ENCODE assay signal across 8 cellular contexts in the genomic region with DNA sequence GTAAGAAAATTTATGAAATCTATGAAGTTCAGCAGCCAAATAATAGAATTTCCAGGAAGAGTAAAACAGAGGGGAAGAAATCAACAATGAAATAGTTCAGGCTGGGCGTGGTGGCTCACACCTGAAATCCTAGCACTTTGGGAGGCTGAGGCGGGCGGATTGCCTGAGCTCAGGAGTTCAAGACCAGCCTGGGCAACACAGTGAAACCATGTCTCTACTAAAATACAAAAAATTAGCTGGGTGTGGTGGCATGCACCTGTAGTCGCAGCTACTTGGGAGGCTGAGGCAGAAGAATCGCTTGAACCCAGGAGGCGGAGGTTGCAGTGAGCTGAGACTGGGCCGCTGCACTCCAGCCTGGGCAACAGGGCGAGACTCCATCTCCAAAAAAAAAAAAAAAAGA.
DNase-seq lines count a peak whose midpoint lies in the region; ATAC-seq, FAIRE-seq and TF ChIP-seq lines count a peak whose summit lies in the region.
"Not testable (repeated sequence)": the region's sequence is repeated elsewhere in the genome, so short reads cannot be mapped to it uniquely, and the experiment has no call there.

No MANE protein-coding gene starts in this region.

- peaks cover 47% of the 10 kb centered on the region for H3K4me1 Mint-ChIP-seq in activated CD8-positive, alpha-beta T cell treated with anti-CD3 and anti-CD28 coated beads for 36 hours (ENCODE audit: low read depth)
- H3K4me1 Mint-ChIP-seq in mesothelial cell of epicardium, result peaks cover 28% of the 10 kb centered on the region
- H3K4me1 Mint-ChIP-seq in stimulated activated memory B cell treated with anti-CD40 and anti-IgM and Interleukin-4, amounts not matched to agents 10 μg/mL and 1 μg/mL and 100 μg/mL, for 72 hours, result peaks cover 51% of the 10 kb centered on the region

- H3K9ac ChIP-seq in BLaER1, result peak overlapping the region; percentile 81

- H3K9me3 Mint-ChIP-seq in activated CD8-positive, alpha-beta T cell treated with anti-CD3 and anti-CD28 coated beads for 36 hours, result peaks cover 44% of the 10 kb centered on the region
- peaks cover 44 to 48% of the 10 kb centered on the region in 2 donors for H3K9me3 Mint-ChIP-seq in activated naive CD4-positive, alpha-beta T cell treated with anti-CD3 and anti-CD28 coated beads, Interleukin-2, amount 50 U/mL, for 72 hours
- not testable (repeated sequence) for H3K9me3 Mint-ChIP-seq in mesothelial cell of epicardium
- peaks cover 27% of the 10 kb centered on the region for H3K9me3 Mint-ChIP-seq in stimulated activated memory B cell treated with anti-CD40 and anti-IgM and Interleukin-4, amounts not matched to agents 10 μg/mL and 1 μg/mL and 100 μg/mL, for 72 hours

- H3K27ac ChIP-seq in BLaER1 (peak overlapping the region; percentile 99), OCI-LY7 (ENCODE audit: low read depth, low read length, poor library complexity, severe bottlenecking) (peak overlapping the region; percentile 96), esophagus squamous epithelium (peak overlapping the region in 3 of 4 donors; percentile 49 to 73 (median 60))

- not testable (repeated sequence) for DNase-seq in GM19239 (ENCODE audit: insufficient read length, low spot score); OCI-LY7 (ENCODE audit: low spot score); activated CD8-positive, alpha-beta T cell treated with anti-CD3 and anti-CD28 coated beads for 36 hours; activated naive CD4-positive, alpha-beta T cell treated with anti-CD3 and anti-CD28 coated beads, Interleukin-2, amount 50 U/mL, for 72 hours (ENCODE audit: low spot score in 2 of 2); esophagus squamous epithelium (lab: John Stamatoyannopoulos, UW); mesothelial cell of epicardium (ENCODE audit: low spot score in 2 of 2, unreplicated experiment in 2 of 2)

- H3K4me3 ChIP-seq in BLaER1 (peak overlapping the region; percentile 52), OCI-LY7 (ENCODE audit: low read depth, low read length, poor library complexity, severe bottlenecking) (peak overlapping the region; percentile 54)
- H3K4me3 ChIP-seq in esophagus squamous epithelium, result not testable (repeated sequence)

- not testable (repeated sequence) for H3K27me3 Mint-ChIP-seq in activated CD8-positive, alpha-beta T cell treated with anti-CD3 and anti-CD28 coated beads for 36 hours; mesothelial cell of epicardium (ENCODE audit: low read depth); stimulated activated memory B cell treated with anti-CD40 and anti-IgM and Interleukin-4, amounts not matched to agents 10 μg/mL and 1 μg/mL and 100 μg/mL, for 72 hours

- H3K27ac Mint-ChIP-seq in activated CD8-positive, alpha-beta T cell treated with anti-CD3 and anti-CD28 coated beads for 36 hours, result peak overlapping the region; percentile 98
- H3K27ac Mint-ChIP-seq in activated naive CD4-positive, alpha-beta T cell treated with anti-CD3 and anti-CD28 coated beads, Interleukin-2, amount 50 U/mL, for 72 hours, result peak overlapping the region; percentile 99 to 100
- H3K27ac Mint-ChIP-seq in mesothelial cell of epicardium, result peak overlapping the region; percentile 75
- peak overlapping the region; percentile 98 for H3K27ac Mint-ChIP-seq in stimulated activated memory B cell treated with anti-CD40 and anti-IgM and Interleukin-4, amounts not matched to agents 10 μg/mL and 1 μg/mL and 100 μg/mL, for 72 hours

- CTCF ChIA-PET in OCI-LY7 (lab: Charles Lee; ENCODE audit: unreplicated experiment); activated CD8-positive, alpha-beta T cell treated with anti-CD3 and anti-CD28 coated beads for 36 hours (lab: Charles Lee): not testable (repeated sequence)

- H3K4me1 ChIP-seq in BLaER1, result peaks cover 50% of the 10 kb centered on the region
- H3K4me1 ChIP-seq in OCI-LY7 (ENCODE audit: insufficient read depth, low read length, poor library complexity, severe bottlenecking), result peaks cover 37% of the 10 kb centered on the region
- peaks cover 0 to 14% (median 12%) of the 10 kb centered on the region in 3 donors for H3K4me1 ChIP-seq in esophagus squamous epithelium

- 81 to 83% methylated on average over 8 of the region's 8 CpGs for WGBS in esophagus squamous epithelium, 2 donors

- peak overlapping the region; percentile 54; the same call in 1 of the 2 replicates for H2AFZ ChIP-seq in OCI-LY7 (ENCODE audit: low read length)

- POLR2A ChIA-PET in OCI-LY7 (lab: Charles Lee), result interaction anchor here (0.7 to 1.3 kb wide), 4 partner anchors 16 to 95 kb away, joined by 3 to 6 read pairs (median 3); no protein-coding TSS in a partner anchor
- POLR2A ChIA-PET in activated CD8-positive, alpha-beta T cell treated with anti-CD3 and anti-CD28 coated beads for 36 hours (lab: Charles Lee), result interaction anchor here (1.5 to 2.0 kb wide), 2 partner anchors 22 to 33 kb away, joined by 5 to 10 read pairs; no protein-coding TSS in a partner anchor

- intact Hi-C loops in OCI-LY7 (cut with micrococcal nuclease; ENCODE audit: unreplicated experiment), result loop anchor here (2.0 to 10.0 kb wide), 5 partner anchors 54 to 238 kb away; a partner anchor contains a TSS
- intact Hi-C loops in activated CD8-positive, alpha-beta T cell treated with anti-CD3 and anti-CD28 coated beads for 36 hours (cut with micrococcal nuclease), result loop anchor here (2.0 to 10.0 kb wide), 5 partner anchors 68 to 238 kb away; a partner anchor contains a TSS
- intact Hi-C loops in esophagus squamous epithelium (cut with DNase I), result not testable (repeated sequence)

- peak; percentile 8 for FAIRE-seq in GM19239 (lab: Jason Lieb, UNC)

- BruUV-seq in OCI-LY7 (replicated peaks; lab: Mats Ljungman, UMichigan), result TSS peak; percentile 88

- H3K9me3 ChIP-seq in BLaER1 (peaks cover 93% of the 10 kb centered on the region), OCI-LY7 (ENCODE audit: low read length) (peaks cover 79% of the 10 kb centered on the region)
- not testable (repeated sequence) for H3K9me3 ChIP-seq in esophagus squamous epithelium

- TF ChIP-seq POLR2A in esophagus squamous epithelium (IDR thresholded peaks at IDR 0.05), result not testable (repeated sequence)

- H3K27me3 ChIP-seq in BLaER1, esophagus squamous epithelium: not testable (repeated sequence)

- H4K20me1 ChIP-seq in BLaER1; OCI-LY7 (ENCODE audit: insufficient read depth, low read length): not testable (repeated sequence)

- not testable (repeated sequence) for ATAC-seq in activated CD8-positive, alpha-beta T cell treated with anti-CD3 and anti-CD28 coated beads for 36 hours; activated naive CD4-positive, alpha-beta T cell treated with anti-CD3 and anti-CD28 coated beads, Interleukin-2, amount 50 U/mL, for 72 hours; stimulated activated memory B cell treated with anti-CD40 and anti-IgM and Interleukin-4, amounts not matched to agents 10 μg/mL and 1 μg/mL and 100 μg/mL, for 72 hours

- H3K9me2 ChIP-seq in OCI-LY7 (ENCODE audit: insufficient read depth, low read length), result not testable (repeated sequence)

- peak overlapping the region; percentile 43 for H3K4me3 Mint-ChIP-seq in activated CD8-positive, alpha-beta T cell treated with anti-CD3 and anti-CD28 coated beads for 36 hours
- H3K4me3 Mint-ChIP-seq in mesothelial cell of epicardium, result not testable (repeated sequence)
- peak overlapping the region; percentile 75 for H3K4me3 Mint-ChIP-seq in stimulated activated memory B cell treated with anti-CD40 and anti-IgM and Interleukin-4, amounts not matched to agents 10 μg/mL and 1 μg/mL and 100 μg/mL, for 72 hours

- TF ChIP-seq CTCF in OCI-LY7 (conservative IDR thresholded peaks at IDR 0.05; ENCODE audit: low read length); activated CD8-positive, alpha-beta T cell treated with anti-CD3 and anti-CD28 coated beads for 36 hours (IDR thresholded peaks at IDR 0.05); esophagus squamous epithelium (IDR thresholded peaks at IDR 0.05); mesothelial cell of epicardium (IDR thresholded peaks at IDR 0.05; ENCODE audit: unreplicated experiment): not testable (repeated sequence)

- H3K79me2 ChIP-seq in OCI-LY7 (ENCODE audit: insufficient read depth, low read depth, low read length), result not testable (repeated sequence)

- H3K4me2 ChIP-seq in BLaER1 (peak overlapping the region; percentile 75), OCI-LY7 (ENCODE audit: low read length) (peak overlapping the region; percentile 32)

- H3K36me3 ChIP-seq in BLaER1, result peaks cover 13% of the 10 kb centered on the region; the same call in 1 of the 2 replicates
- peaks cover 51% of the 10 kb centered on the region for H3K36me3 ChIP-seq in OCI-LY7 (ENCODE audit: insufficient read depth, low read length)
- not testable (repeated sequence) for H3K36me3 ChIP-seq in esophagus squamous epithelium

- peaks cover 66% of the 10 kb centered on the region for H3K36me3 Mint-ChIP-seq in activated CD8-positive, alpha-beta T cell treated with anti-CD3 and anti-CD28 coated beads for 36 hours (ENCODE audit: low read depth)
- H3K36me3 Mint-ChIP-seq in activated naive CD4-positive, alpha-beta T cell treated with anti-CD3 and anti-CD28 coated beads, Interleukin-2, amount 50 U/mL, for 72 hours, result peaks cover 61 to 77% of the 10 kb centered on the region in 2 donors
- not testable (repeated sequence) for H3K36me3 Mint-ChIP-seq in mesothelial cell of epicardium
- H3K36me3 Mint-ChIP-seq in stimulated activated memory B cell treated with anti-CD40 and anti-IgM and Interleukin-4, amounts not matched to agents 10 μg/mL and 1 μg/mL and 100 μg/mL, for 72 hours, result peaks cover 62% of the 10 kb centered on the region
